In the genomic region with DNA sequence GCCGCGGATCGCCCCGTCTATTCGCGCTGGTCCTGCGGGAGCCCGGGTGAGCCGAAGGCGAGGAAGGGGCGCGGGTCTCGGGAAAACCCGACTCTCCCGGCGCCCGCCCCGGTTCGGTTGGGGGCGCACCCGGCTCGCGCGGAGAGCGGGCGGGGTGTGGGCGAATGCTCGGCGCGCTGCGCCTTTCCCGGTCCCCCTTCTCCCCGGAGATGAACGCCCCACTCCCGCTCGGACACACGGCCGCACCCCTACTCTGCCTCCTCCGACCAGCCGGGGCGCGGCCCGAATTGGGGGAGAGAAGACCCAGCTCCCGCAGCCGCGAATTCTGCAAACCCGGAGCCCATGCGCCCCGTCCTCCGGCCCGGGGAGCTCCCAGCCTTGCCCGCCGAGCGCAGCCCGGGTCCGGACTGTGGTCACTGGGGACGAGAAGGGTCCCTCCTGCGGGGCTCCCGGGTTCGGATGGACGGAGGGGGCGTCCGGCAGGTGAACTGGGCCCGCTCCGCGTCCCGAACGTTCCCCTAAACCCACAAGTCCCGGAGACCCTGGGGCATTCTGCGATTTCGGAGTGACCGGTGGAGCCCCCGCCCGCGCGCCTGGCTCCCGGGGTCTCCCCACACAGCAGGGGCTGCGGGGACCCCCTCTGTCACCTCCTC, we compare ENCODE assay signal across 11 cellular contexts. TPM values are rescaled to one million over a fixed set of nuclear protein-coding genes. Genes with fewer than 3 reads are reported as not detected.
DNase-seq lines count a peak whose midpoint lies in the region; ATAC-seq and TF ChIP-seq lines count a peak whose summit lies in the region.
"Had no signal": no experiment of that assay in that cellular context is flagged by ENCODE, and none has a peak within 500 bp of the region (broad histone marks: within the 10 kb centered on the region; RNA-seq: fewer than 3 reads in every experiment).

No MANE protein-coding gene starts in this region.

- H2BK120ac ChIP-seq in mesenchymal stem cell (ENCODE audit: low read depth, low read length), result no peak overlapping the region

- peaks cover 48% of the 10 kb centered on the region for H3K4me1 Mint-ChIP-seq in dendritic cell treated with granulocyte-macrophage colony-stimulating factor and Interleukin-4, amounts not matched to agents 40 ng/mL and 50 ng/mL, for 4 days (ENCODE audit: low read depth)

- CTCF ChIA-PET in SK-N-SH (lab: Yijun Ruan, JAX), result no interaction called here

- POLR2A ChIA-PET in SK-N-SH (lab: Yijun Ruan, JAX), result no interaction called here

- TF ChIP-seq CTCF in SK-N-SH (IDR thresholded peaks at IDR 0.05) (no peak), suprapubic skin (IDR thresholded peaks at IDR 0.05) (no peak)

- no peaks in the 10 kb centered on the region for H3K79me2 ChIP-seq in SK-N-SH (ENCODE audit: insufficient read depth)
- H3K79me2 ChIP-seq: parathyroid adenoma had no signal

- H4K91ac ChIP-seq in mesenchymal stem cell (ENCODE audit: low read length), result no peak overlapping the region

- WGBS in SK-N-SH (ENCODE audit: low lambda C conversion rate), result under 1% methylated on average over 17 of the region's 78 CpGs
- 4% methylated on average over 57 of the region's 78 CpGs for WGBS in mesenchymal stem cell
- 5% methylated on average over 20 of the region's 78 CpGs for WGBS in suprapubic skin

- no peaks in the 10 kb centered on the region for H3K9me2 ChIP-seq in SK-N-SH

- H3K27ac ChIP-seq in SK-N-SH (ENCODE audit: low read depth in 2 of 2, low read length in 1 of 2) (no peak overlapping the region), mesenchymal stem cell (ENCODE audit: low read length, poor library complexity, severe bottlenecking) (no peak overlapping the region), suprapubic skin (no peak overlapping the region)
- H3K27ac ChIP-seq: parathyroid adenoma had no signal

- H3K9me3 ChIP-seq in SK-N-SH (no peaks in the 10 kb centered on the region), mesenchymal stem cell (ENCODE audit: control insufficient read depth, low read length) (no peaks in the 10 kb centered on the region), suprapubic skin (no peaks in the 10 kb centered on the region)
- H3K9me3 ChIP-seq: MG63 had no signal

- no peak overlapping the region for H3K4ac ChIP-seq in mesenchymal stem cell (ENCODE audit: low read depth in 1 of 2, low read length in 2 of 2)

- no peaks in the 10 kb centered on the region for H4K20me1 ChIP-seq in SK-N-SH (ENCODE audit: insufficient read depth)

- no peak for TF ChIP-seq RAD21 in SK-N-SH (IDR thresholded peaks at IDR 0.05; ENCODE audit: low read length)

- TF ChIP-seq EP300 in SK-N-SH (IDR thresholded peaks at IDR 0.05; ENCODE audit: borderline replicate concordance in 1 of 2, low read depth in 1 of 2, low read length in 1 of 2), result no peak
- no peak for TF ChIP-seq EP300 in suprapubic skin (IDR thresholded peaks at IDR 0.05)

- no peak overlapping the region for H3K27ac Mint-ChIP-seq in dendritic cell treated with granulocyte-macrophage colony-stimulating factor and Interleukin-4, amounts not matched to agents 40 ng/mL and 50 ng/mL, for 4 days
- H3K27ac Mint-ChIP-seq: activated B cell treated with CpG ODN at 0.5 μM for 24 hours had no signal

- H3K9ac ChIP-seq in SK-N-SH (no peak overlapping the region), mesenchymal stem cell (ENCODE audit: low read length) (no peak overlapping the region)
- H3K9ac ChIP-seq: parathyroid adenoma had no signal

- H4K8ac ChIP-seq in mesenchymal stem cell (ENCODE audit: low read length), result no peak overlapping the region

- H3K4me3 ChIP-seq in SK-N-SH (ENCODE audit: low read depth in 2 of 2, low read length in 1 of 2) (no peak overlapping the region), mesenchymal stem cell (ENCODE audit: insufficient read depth in 1 of 2, low read depth in 1 of 2, low read length in 2 of 2) (no peak overlapping the region), suprapubic skin (peak overlapping the region; percentile 50)
- H3K4me3 ChIP-seq: MG63 had no signal

- no peak for ATAC-seq in SK-N-SH treated with all-trans-retinoic acid at 6 μM for 48 hours

- no peak overlapping the region for H3K18ac ChIP-seq in mesenchymal stem cell (ENCODE audit: low read depth in 1 of 2, low read length in 2 of 2)

- no peaks in the 10 kb centered on the region for H3K79me1 ChIP-seq in mesenchymal stem cell (replicated peaks; ENCODE audit: low read length, poor library complexity, severe bottlenecking)

- intact Hi-C loops in dendritic cell treated with granulocyte-macrophage colony-stimulating factor and Interleukin-4, amounts not matched to agents 40 ng/mL and 50 ng/mL, for 4 days (cut with micrococcal nuclease), result loop anchor here (10.0 kb wide), 2 partner anchors 156 to 186 kb away; partner anchors contain the start of genes SLC66A2 and TXNL4A

- no peak overlapping the region for H2BK12ac ChIP-seq in mesenchymal stem cell (ENCODE audit: low read length in 2 of 2)

- H3K9me3 Mint-ChIP-seq in dendritic cell treated with granulocyte-macrophage colony-stimulating factor and Interleukin-4, amounts not matched to agents 40 ng/mL and 50 ng/mL, for 4 days, result no peaks in the 10 kb centered on the region
- H3K9me3 Mint-ChIP-seq: activated B cell treated with CpG ODN at 0.5 μM for 24 hours had no signal

- DNase-seq in SK-N-SH (no peak), mesenchymal stem cell (peak; percentile 20), suprapubic skin (ENCODE audit: low spot score in 2 of 2) (no peak), erythroblast (lab: John Stamatoyannopoulos, UW) (no peak)
- no peak for DNase-seq in activated CD4-positive, alpha-beta T cell treated with anti-CD3 and anti-CD28 coated beads for 48 hours
- no peak for DNase-seq in stimulated activated CD4-positive, alpha-beta T cell treated with anti-CD3 and anti-CD28 coated beads, Interleukin-2, amount 100 ng/mL, for 24 hours
- DNase-seq: MG63 had no signal

- H2BK15ac ChIP-seq in mesenchymal stem cell (ENCODE audit: low read depth, poor library complexity, severe bottlenecking), result no peak overlapping the region

- no peaks in the 10 kb centered on the region for H3F3A ChIP-seq in SK-N-SH (replicated peaks; ENCODE audit: insufficient read depth)

- H3K4me3 Mint-ChIP-seq in dendritic cell treated with granulocyte-macrophage colony-stimulating factor and Interleukin-4, amounts not matched to agents 40 ng/mL and 50 ng/mL, for 4 days, result peak overlapping the region; percentile 57

- no peak overlapping the region for H3K23ac ChIP-seq in mesenchymal stem cell (ENCODE audit: low read length in 2 of 2)

- no peaks in the 10 kb centered on the region for H3K36me3 ChIP-seq in SK-N-SH (replicated peaks in 1 of 2; ENCODE audit: control insufficient read depth in 1 of 2, insufficient read depth in 2 of 2, low read length in 1 of 2)
- H3K36me3 ChIP-seq in mesenchymal stem cell (ENCODE audit: control insufficient read depth in 1 of 2, insufficient read depth in 2 of 2, low read depth in 1 of 2, low read length in 2 of 2), result no peaks in the 10 kb centered on the region
- H3K36me3 ChIP-seq in suprapubic skin, result no peaks in the 10 kb centered on the region
- H3K36me3 ChIP-seq: MG63 had no signal

- H3K27me3 ChIP-seq in SK-N-SH (ENCODE audit: insufficient read depth) (peaks cover 77% of the 10 kb centered on the region), mesenchymal stem cell (ENCODE audit: control insufficient read depth in 1 of 2, insufficient read depth in 1 of 2, low read length in 2 of 2) (peaks cover 46 to 62% of the 10 kb centered on the region in 2 experiments), suprapubic skin (peaks cover 50% of the 10 kb centered on the region)

- H2BK5ac ChIP-seq in mesenchymal stem cell (ENCODE audit: low read depth, low read length, poor library complexity, severe bottlenecking), result no peak overlapping the region

- H3K14ac ChIP-seq in mesenchymal stem cell (ENCODE audit: low read length in 2 of 2), result no peak overlapping the region

- H3K36me3 Mint-ChIP-seq in dendritic cell treated with granulocyte-macrophage colony-stimulating factor and Interleukin-4, amounts not matched to agents 40 ng/mL and 50 ng/mL, for 4 days (ENCODE audit: low read depth), result no peaks in the 10 kb centered on the region

- H3K4me2 ChIP-seq in SK-N-SH (no peak overlapping the region), mesenchymal stem cell (ENCODE audit: low read length, poor library complexity, severe bottlenecking) (peak overlapping the region; percentile 43)

- H2AFZ ChIP-seq in SK-N-SH (ENCODE audit: low read depth), result no peak overlapping the region
- H2AFZ ChIP-seq in mesenchymal stem cell (ENCODE audit: low read depth, low read length), result no peak overlapping the region
- H2AFZ ChIP-seq: parathyroid adenoma had no signal

- H3K27me3 Mint-ChIP-seq in dendritic cell treated with granulocyte-macrophage colony-stimulating factor and Interleukin-4, amounts not matched to agents 40 ng/mL and 50 ng/mL, for 4 days, result peaks cover 62% of the 10 kb centered on the region

- no peak overlapping the region for H2AK5ac ChIP-seq in mesenchymal stem cell (ENCODE audit: low read length, severe bottlenecking)

- H3K4me1 ChIP-seq in SK-N-SH (ENCODE audit: control insufficient read depth in 1 of 2, insufficient read depth in 2 of 2, low read depth in 1 of 2, low read length in 1 of 2) (no peaks in the 10 kb centered on the region), mesenchymal stem cell (ENCODE audit: control insufficient read depth, insufficient read depth, low read depth, low read length) (peaks cover 12% of the 10 kb centered on the region), suprapubic skin (peaks cover 19% of the 10 kb centered on the region)
- H3K4me1 ChIP-seq: parathyroid adenoma had no signal

- TF ChIP-seq POLR2A in suprapubic skin (IDR thresholded peaks at IDR 0.05) (no peak), erythroblast (IDR thresholded peaks at IDR 0.05; ENCODE audit: low read length) (no peak)

TF ChIP-seq in SK-N-SH, 30 proteins besides CTCF, POLR2A, EP300 and RAD21 (continues in another document):
- no peak for TF ChIP-seq RXRA (IDR thresholded peaks at IDR 0.05; ENCODE audit: borderline replicate concordance, low read depth)

TF ChIP-seq in SK-N-SH treated with all-trans-retinoic acid at 6 μM for 48 hours, 23 proteins besides CTCF, POLR2A, EP300 and RAD21 (continues in another document):
- no peak for TF ChIP-seq ZNF70 (CRISPR knock-in tag; IDR thresholded peaks at IDR 0.05)

RNA-seq across cellular contexts. Expression of gene KCNG2, which starts 0.7 kb away (rescaled TPM):
- polyA plus RNA-seq in SK-N-SH (2012; rRNA removed), result not detected in 2 replicates
- not detected in 2 replicates for polyA plus RNA-seq in SK-N-SH (2012; cell fraction: cytosol; rRNA removed)
- polyA plus RNA-seq in SK-N-SH (2012; cell fraction: nucleus; rRNA removed), result not detected in 2 replicates
- 0.30 TPM for polyA plus RNA-seq in mesenchymal stem cell (2013, experiment 1 of 2)
- polyA plus RNA-seq in mesenchymal stem cell (2013, experiment 2 of 2), result 0.34 TPM
- total RNA-seq in suprapubic skin, result not detected
- total RNA-seq: activated B cell treated with CpG ODN at 0.5 μM for 24 hours had no signal
